13 cellular contexts compared by ENCODE assay signal in genomic region chr5:9059920-9060691, GRCh38.
DNase-seq lines count a peak whose midpoint lies in the region; ATAC-seq and TF ChIP-seq lines count a peak whose summit lies in the region.
"Had no signal": no experiment of that assay in that cellular context is flagged by ENCODE, and none has a peak within 500 bp of the region (broad histone marks: within the 10 kb centered on the region; RNA-seq: fewer than 3 reads in every experiment).

No MANE protein-coding gene starts in this region.

- no peaks in the 10 kb centered on the region for H3K36me3 Mint-ChIP-seq in activated CD4-positive, alpha-beta memory T cell treated with anti-CD3 and anti-CD28 coated beads for 36 hours
- H3K36me3 Mint-ChIP-seq: activated naive CD8-positive, alpha-beta T cell treated with anti-CD3 and anti-CD28 coated beads, Interleukin-2, amount 10 ng/mL, durations not matched to agents 7 days and 5 days had no signal

- in situ Hi-C loops in ACHN (cut with HindIII; ENCODE audit: low pct_ligation_motif_present, low pct_unique_long_range_greater_than_20kb, low sequenced_read_pairs): no loop called here

- H3K27me3 Mint-ChIP-seq in activated CD4-positive, alpha-beta memory T cell treated with anti-CD3 and anti-CD28 coated beads for 36 hours: no peaks in the 10 kb centered on the region
- H3K27me3 Mint-ChIP-seq: activated naive CD8-positive, alpha-beta T cell treated with anti-CD3 and anti-CD28 coated beads, Interleukin-2, amount 10 ng/mL, durations not matched to agents 7 days and 5 days; CD4-positive, alpha-beta memory T cell had no signal

- CTCF ChIA-PET in activated CD4-positive, alpha-beta memory T cell treated with anti-CD3 and anti-CD28 coated beads for 36 hours (lab: Charles Lee): no interaction called here

- H3K4me1 Mint-ChIP-seq in activated CD4-positive, alpha-beta memory T cell treated with anti-CD3 and anti-CD28 coated beads for 36 hours (ENCODE audit: low read depth): no peaks in the 10 kb centered on the region
- H3K4me1 Mint-ChIP-seq: activated naive CD8-positive, alpha-beta T cell treated with anti-CD3 and anti-CD28 coated beads, Interleukin-2, amount 10 ng/mL, durations not matched to agents 7 days and 5 days; CD4-positive, alpha-beta memory T cell; immature natural killer cell had no signal

- peak; percentile 87 for DNase-seq in ACHN
- peak; percentile 97 for DNase-seq in HPDE6-E6E7 (ENCODE audit: extremely low spot score)
- DNase-seq in cardiac fibroblast (ENCODE audit: low read depth in 2 of 2): peak; percentile 80 to 98
- peak; percentile 92 for DNase-seq in kidney glomerular epithelial cell (lab: John Stamatoyannopoulos, UW)
- no peak for DNase-seq in activated CD4-positive, alpha-beta memory T cell treated with anti-CD3 and anti-CD28 coated beads for 36 hours
- DNase-seq in NAMALWA (ENCODE audit: low spot score): no peak
- DNase-seq: activated naive CD8-positive, alpha-beta T cell treated with anti-CD3 and anti-CD28 coated beads, Interleukin-2, amount 10 ng/mL, durations not matched to agents 7 days and 5 days; CD4-positive, alpha-beta memory T cell; immature natural killer cell; NCI-H2171 treated with DMSO at 0.1 percent for 48 hours; stimulated activated CD4-positive, alpha-beta T cell treated with anti-CD3 and anti-CD28 coated beads, Interleukin-2, amount 100 ng/mL, for 24 hours had no signal

- H3K4me3 ChIP-seq in cardiac fibroblast (replicated peaks in 1 of 2; ENCODE audit: low read depth in 2 of 2, low read length in 2 of 2): no peak overlapping the region

- no peak for ATAC-seq in HG03439 (IDR thresholded peaks at IDR 0.05; ENCODE audit: unreplicated experiment)
- no peak for ATAC-seq in HG03095 (IDR thresholded peaks at IDR 0.05; ENCODE audit: unreplicated experiment)

- TF ChIP-seq CTCF in cardiac fibroblast (IDR thresholded peaks at IDR 0.05; ENCODE audit: low read depth, low read length): no peak

- no peak overlapping the region for H3K4me3 Mint-ChIP-seq in activated CD4-positive, alpha-beta memory T cell treated with anti-CD3 and anti-CD28 coated beads for 36 hours
- H3K4me3 Mint-ChIP-seq: activated naive CD8-positive, alpha-beta T cell treated with anti-CD3 and anti-CD28 coated beads, Interleukin-2, amount 10 ng/mL, durations not matched to agents 7 days and 5 days; CD4-positive, alpha-beta memory T cell; immature natural killer cell had no signal

- H3K9me3 Mint-ChIP-seq in activated CD4-positive, alpha-beta memory T cell treated with anti-CD3 and anti-CD28 coated beads for 36 hours: peaks cover 6% of the 10 kb centered on the region

- POLR2A ChIA-PET in activated CD4-positive, alpha-beta memory T cell treated with anti-CD3 and anti-CD28 coated beads for 36 hours (lab: Charles Lee): no interaction called here

- H3K27ac Mint-ChIP-seq in activated CD4-positive, alpha-beta memory T cell treated with anti-CD3 and anti-CD28 coated beads for 36 hours: no peak overlapping the region
- H3K27ac Mint-ChIP-seq: activated naive CD8-positive, alpha-beta T cell treated with anti-CD3 and anti-CD28 coated beads, Interleukin-2, amount 10 ng/mL, durations not matched to agents 7 days and 5 days; CD4-positive, alpha-beta memory T cell; immature natural killer cell had no signal

- intact Hi-C loops in activated CD4-positive, alpha-beta memory T cell treated with anti-CD3 and anti-CD28 coated beads for 36 hours (cut with micrococcal nuclease): no loop called here

Comparison
In these comparisons a context has a peak if more than half of its experiments do, and no peak if none do; other contexts are left out.
1. DNase-seq: peak in ACHN (single experiment), HPDE6-E6E7 (single experiment), cardiac fibroblast (2 of 2) and kidney glomerular epithelial cell (single experiment); none in activated CD4-positive, alpha-beta memory T cell treated with anti-CD3 and anti-CD28 coated beads for 36 hours (single experiment) and NAMALWA (single experiment).